In genomic region chr3:189172668-189173419, GRCh38 we compare ENCODE assay signal across 19 cellular contexts.
"Had no signal": no experiment of that assay in that cellular context is flagged by ENCODE, and none has a peak within 500 bp of the region (broad histone marks: within the 10 kb centered on the region; RNA-seq: fewer than 3 reads in every experiment).

No MANE protein-coding gene starts in this region.

- H3K27ac ChIP-seq: body of pancreas, right atrium auricular region, suprapubic skin, upper lobe of left lung had no signal

- H3K4me1 Mint-ChIP-seq: immature natural killer cell, nephron had no signal

- H3K36me3 ChIP-seq: right atrium auricular region, suprapubic skin, upper lobe of left lung had no signal

- FAIRE-seq: colon had no signal

- H3K4me3 ChIP-seq: body of pancreas, right atrium auricular region, skin epidermis, suprapubic skin, upper lobe of left lung had no signal

- H3K27me3 ChIP-seq: body of pancreas, right atrium auricular region, suprapubic skin, upper lobe of left lung had no signal

- ATAC-seq: body of pancreas had no signal

- H3K9me3 Mint-ChIP-seq: immature natural killer cell had no signal

- H3K9me3 ChIP-seq: body of pancreas, right atrium auricular region, suprapubic skin, upper lobe of left lung had no signal

- H3K4me3 Mint-ChIP-seq: immature natural killer cell, nephron had no signal

- H3K4me1 ChIP-seq: body of pancreas, right atrium auricular region had no signal

- H3K27ac Mint-ChIP-seq: immature natural killer cell, nephron had no signal

- DNase-seq: activated CD4-positive, alpha-beta T cell treated with anti-CD3 and anti-CD28 coated beads, Interleukin-2, amount 50 U/mL, for 48 hours; activated naive CD4-positive, alpha-beta T cell treated with anti-CD3 and anti-CD28 coated beads, Interleukin-2, amount 50 U/mL, for 16 hours; amygdala; body of pancreas; caudate nucleus; foreskin fibroblast; head of caudate nucleus; immature natural killer cell; mesendoderm; occipital lobe; stimulated activated CD4-positive, alpha-beta T cell treated with anti-CD3 and anti-CD28 coated beads, Interleukin-15, amount 100 ng/mL, for 24 hours; stimulated activated CD4-positive, alpha-beta T cell treated with anti-CD3 and anti-CD28 coated beads, Interleukin-4, amount 100 ng/mL, for 1 hour; T-helper 9 cell; upper lobe of left lung had no signal
